Comparison of ENCODE assay signal across 1 cellular context in the genomic region with DNA sequence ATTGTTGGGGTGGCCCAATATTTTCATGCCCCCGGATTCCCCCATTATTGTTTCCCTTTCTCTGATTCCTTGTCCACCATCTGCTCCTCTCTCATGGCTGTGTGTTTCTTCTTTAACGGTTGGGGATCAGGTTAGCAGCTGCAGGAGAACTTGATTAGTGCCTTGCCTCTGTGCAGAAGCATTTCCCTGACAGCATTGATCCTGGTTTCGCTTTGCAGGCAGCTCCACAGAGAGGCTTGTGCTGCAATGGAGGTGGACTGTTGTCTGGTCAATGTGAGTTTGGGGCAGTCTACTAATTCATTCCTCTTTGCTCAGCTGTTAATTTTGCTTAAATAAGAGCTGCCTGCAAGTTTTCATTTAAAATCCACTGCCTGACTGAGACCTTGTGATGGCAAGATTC.
TF ChIP-seq lines count a peak whose summit lies in the region.

No MANE protein-coding gene starts in this region.

TF ChIP-seq in K562, 482 proteins besides CTCF, POLR2A, EP300 and RAD21 (continued from another document):
- TF ChIP-seq, protein P1, sequence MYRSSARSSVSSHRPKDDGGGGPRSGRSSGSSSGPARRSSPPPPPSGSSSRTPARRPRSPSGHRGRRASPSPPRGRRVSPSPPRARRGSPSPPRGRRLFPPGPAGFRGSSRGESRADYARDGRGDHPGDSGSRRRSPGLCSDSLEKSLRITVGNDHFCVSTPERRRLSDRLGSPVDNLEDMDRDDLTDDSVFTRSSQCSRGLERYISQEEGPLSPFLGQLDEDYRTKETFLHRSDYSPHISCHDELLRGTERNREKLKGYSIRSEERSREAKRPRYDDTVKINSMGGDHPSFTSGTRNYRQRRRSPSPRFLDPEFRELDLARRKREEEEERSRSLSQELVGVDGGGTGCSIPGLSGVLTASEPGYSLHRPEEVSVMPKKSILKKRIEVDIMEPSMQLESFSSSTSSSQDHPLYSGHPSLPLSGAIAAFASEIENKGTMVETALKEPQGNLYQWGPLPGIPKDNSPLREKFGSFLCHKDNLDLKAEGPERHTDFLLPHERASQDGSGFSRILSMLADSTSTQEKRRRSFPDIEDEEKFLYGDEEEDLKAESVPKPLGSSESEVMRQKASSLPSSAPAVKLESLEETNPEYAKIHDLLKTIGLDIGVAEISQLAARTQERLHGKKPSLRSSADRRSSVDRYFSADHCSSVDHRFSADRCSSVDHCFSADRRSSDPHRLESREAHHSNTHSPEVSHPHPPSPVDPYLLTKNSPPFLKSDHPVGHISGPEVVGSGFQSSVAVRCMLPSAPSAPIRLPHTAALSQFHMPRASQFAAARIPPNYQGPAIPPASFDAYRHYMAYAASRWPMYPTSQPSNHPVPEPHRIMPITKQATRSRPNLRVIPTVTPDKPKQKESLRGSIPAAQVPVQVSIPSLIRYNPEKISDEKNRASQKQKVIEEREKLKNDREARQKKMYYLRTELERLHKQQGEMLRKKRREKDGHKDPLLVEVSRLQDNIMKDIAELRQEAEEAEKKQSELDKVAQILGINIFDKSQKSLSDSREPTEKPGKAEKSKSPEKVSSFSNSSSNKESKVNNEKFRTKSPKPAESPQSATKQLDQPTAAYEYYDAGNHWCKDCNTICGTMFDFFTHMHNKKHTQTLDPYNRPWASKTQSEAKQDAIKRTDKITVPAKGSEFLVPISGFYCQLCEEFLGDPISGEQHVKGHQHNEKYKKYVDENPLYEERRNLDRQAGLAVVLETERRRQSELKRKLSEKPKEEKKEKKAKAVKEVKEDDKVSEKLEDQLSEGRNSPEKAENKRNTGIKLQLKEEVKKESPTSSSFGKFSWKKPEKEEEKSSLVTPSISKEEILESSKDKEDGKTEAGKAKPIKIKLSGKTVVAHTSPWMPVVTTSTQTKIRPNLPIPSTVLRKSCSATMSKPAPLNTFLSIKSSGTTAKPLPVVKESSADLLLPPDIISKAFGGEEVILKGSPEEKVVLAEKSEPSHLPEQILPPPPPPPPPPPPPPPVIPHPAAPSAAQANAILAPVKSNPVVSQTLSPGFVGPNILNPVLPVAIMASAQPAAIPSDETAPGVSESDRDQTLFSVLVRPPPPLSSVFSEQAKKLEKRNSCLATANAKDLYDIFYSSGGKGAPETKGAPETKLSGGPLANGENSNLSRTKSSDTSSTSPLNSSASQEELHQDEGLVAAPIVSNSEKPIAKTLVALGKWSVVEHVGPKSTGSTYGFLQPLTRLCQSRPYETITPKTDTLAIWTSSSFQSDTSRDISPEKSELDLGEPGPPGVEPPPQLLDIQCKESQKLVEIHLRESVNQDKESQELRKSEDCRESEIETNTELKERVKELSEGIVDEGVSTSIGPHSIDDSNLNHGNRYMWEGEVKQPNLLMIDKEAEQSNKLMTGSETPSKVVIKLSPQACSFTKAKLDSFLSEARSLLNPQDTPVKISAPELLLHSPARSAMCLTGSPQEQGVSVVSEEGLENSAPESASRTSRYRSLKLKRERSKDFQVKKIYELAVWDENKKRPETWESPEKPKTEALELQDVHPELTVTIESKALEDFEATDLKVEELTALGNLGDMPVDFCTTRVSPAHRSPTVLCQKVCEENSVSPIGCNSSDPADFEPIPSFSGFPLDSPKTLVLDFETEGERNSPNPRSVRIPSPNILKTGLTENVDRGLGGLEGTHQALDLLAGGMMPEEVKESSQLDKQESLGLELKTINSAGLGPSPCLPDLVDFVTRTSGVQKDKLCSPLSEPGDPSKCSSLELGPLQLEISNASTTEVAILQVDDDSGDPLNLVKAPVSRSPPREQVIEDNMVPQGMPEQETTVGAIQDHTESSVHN (IDR thresholded peaks at IDR 0.05; ENCODE audit: borderline replicate concordance in 1 of 2, low read depth in 1 of 2): no peak
- TF ChIP-seq ATF1 (CRISPR knock-in tag; IDR thresholded peaks at IDR 0.05): no peak
- TF ChIP-seq ATF1 (tag; IDR thresholded peaks at IDR 0.05): no peak
- TF ChIP-seq ETV5 (CRISPR knock-in tag; IDR thresholded peaks at IDR 0.05; ENCODE audit: low read depth): no peak
- TF ChIP-seq, protein P2, sequence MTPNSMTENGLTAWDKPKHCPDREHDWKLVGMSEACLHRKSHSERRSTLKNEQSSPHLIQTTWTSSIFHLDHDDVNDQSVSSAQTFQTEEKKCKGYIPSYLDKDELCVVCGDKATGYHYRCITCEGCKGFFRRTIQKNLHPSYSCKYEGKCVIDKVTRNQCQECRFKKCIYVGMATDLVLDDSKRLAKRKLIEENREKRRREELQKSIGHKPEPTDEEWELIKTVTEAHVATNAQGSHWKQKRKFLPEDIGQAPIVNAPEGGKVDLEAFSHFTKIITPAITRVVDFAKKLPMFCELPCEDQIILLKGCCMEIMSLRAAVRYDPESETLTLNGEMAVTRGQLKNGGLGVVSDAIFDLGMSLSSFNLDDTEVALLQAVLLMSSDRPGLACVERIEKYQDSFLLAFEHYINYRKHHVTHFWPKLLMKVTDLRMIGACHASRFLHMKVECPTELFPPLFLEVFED (CRISPR knock-in tag; conservative IDR thresholded peaks at IDR 0.05): no peak
- no peak for TF ChIP-seq CHD2 (IDR thresholded peaks at IDR 0.05; ENCODE audit: low read depth, low read length)
- no peak for TF ChIP-seq ARID2 (IDR thresholded peaks at IDR 0.05)
- TF ChIP-seq POLR2AphosphoS2 (IDR thresholded peaks at IDR 0.05; ENCODE audit: low read length): no peak
- no peak for TF ChIP-seq ARID1B (IDR thresholded peaks at IDR 0.05)
- TF ChIP-seq MCM5 (IDR thresholded peaks at IDR 0.05; ENCODE audit: low read depth): no peak
- TF ChIP-seq ESRRA (IDR thresholded peaks at IDR 0.05; ENCODE audit: borderline replicate concordance, low read depth): no peak
